In the genomic region with DNA sequence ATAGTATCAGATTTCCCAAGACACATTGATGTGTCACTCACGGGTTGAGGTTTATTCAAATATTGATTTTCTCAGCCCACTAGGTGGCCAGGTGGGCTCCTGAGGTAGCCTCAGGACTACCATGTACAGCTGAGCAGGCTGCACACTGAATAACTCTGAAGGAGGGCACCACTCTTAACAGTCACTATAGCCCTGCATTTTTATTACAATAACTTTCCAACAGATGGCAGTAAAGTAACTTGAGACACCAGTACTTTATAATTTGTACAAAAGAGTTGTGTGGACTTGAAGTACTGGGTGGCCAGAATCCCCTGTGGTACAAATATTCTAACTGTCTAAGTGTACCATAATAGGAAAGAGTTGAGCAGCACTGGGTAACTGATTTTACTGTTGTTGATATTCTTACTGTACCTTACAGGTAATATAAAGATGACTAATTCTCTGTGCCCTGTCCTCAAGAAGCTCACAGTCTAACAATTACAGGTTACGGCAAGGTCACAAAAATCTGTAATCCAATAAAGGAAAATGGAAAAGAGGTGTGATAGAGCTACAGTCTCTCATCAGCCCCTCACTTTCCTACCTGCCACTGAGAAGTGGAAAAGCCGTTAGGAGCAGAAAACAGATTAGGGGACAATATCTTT, we compare ENCODE assay signal across 9 cellular contexts.
A peak's percentile ranks its signal among the peaks of the same experiment; 100 is the strongest.
DNase-seq lines count a peak whose midpoint lies in the region; ATAC-seq and TF ChIP-seq lines count a peak whose summit lies in the region.
"Had no signal": no experiment of that assay in that cellular context is flagged by ENCODE, and none has a peak within 500 bp of the region (broad histone marks: within the 10 kb centered on the region; RNA-seq: fewer than 3 reads in every experiment).

No MANE protein-coding gene starts in this region.

- no peaks in the 10 kb centered on the region for H3K9me3 Mint-ChIP-seq in neural crest cell

- H3K4me2 ChIP-seq in HCT116 (ENCODE audit: low read length): no peak overlapping the region
- H3K4me2 ChIP-seq in OCI-LY7 (ENCODE audit: low read length): no peak overlapping the region

- H3K9me3 ChIP-seq in HCT116 (ENCODE audit: control insufficient read depth in 1 of 2, insufficient read depth in 1 of 2, low read depth in 1 of 2, low read length in 2 of 2) (no peaks in the 10 kb centered on the region), OCI-LY7 (ENCODE audit: low read length) (no peaks in the 10 kb centered on the region)
- H3K9me3 ChIP-seq: SJSA1 had no signal

- H3K4me1 Mint-ChIP-seq in neural crest cell: peaks cover 10% of the 10 kb centered on the region

- no peaks in the 10 kb centered on the region for H3K27me3 Mint-ChIP-seq in neural crest cell (ENCODE audit: low read depth)

- peak; percentile 65 for TF ChIP-seq RAD21 in HCT116 (IDR thresholded peaks at IDR 0.05; ENCODE audit: low read depth)

- H4K20me1 ChIP-seq in HCT116 (ENCODE audit: insufficient read depth) (no peaks in the 10 kb centered on the region; the same call in 1 of the 2 replicates), OCI-LY7 (ENCODE audit: insufficient read depth, low read length) (no peaks in the 10 kb centered on the region)

- no TSS peak for BruUV-seq in HCT116 (replicated peaks; lab: Mats Ljungman, UMichigan)
- BruUV-seq in OCI-LY7 (replicated peaks; lab: Mats Ljungman, UMichigan): no TSS peak

- H3K9me2 ChIP-seq in HCT116 (ENCODE audit: insufficient read depth) (no peaks in the 10 kb centered on the region), OCI-LY7 (ENCODE audit: insufficient read depth, low read length) (no peaks in the 10 kb centered on the region)

- RAD21 ChIA-PET in HCT116 (lab: Charles Lee; ENCODE audit: low non-redundant PET in 1 of 2, low total read pairs in 2 of 2, uncharacterized antibody in 2 of 2, unreplicated experiment in 2 of 2): interaction anchor here (0.8 to 1.2 kb wide), 2 partner anchors 50 to 95 kb away, joined by 3 read pairs; no protein-coding TSS in a partner anchor

- H3K4me3 ChIP-seq in HCT116 (replicated peaks in 1 of 2; ENCODE audit: low read depth in 1 of 2, low read length in 2 of 2): no peak overlapping the region
- no peak overlapping the region for H3K4me3 ChIP-seq in OCI-LY7 (ENCODE audit: low read depth, low read length, poor library complexity, severe bottlenecking)
- H3K4me3 ChIP-seq: SJSA1 had no signal

- peaks cover 5% of the 10 kb centered on the region for H3K36me3 Mint-ChIP-seq in neural crest cell (ENCODE audit: low read depth)

- POLR2A ChIA-PET in HCT116 (lab: Charles Lee): no interaction called here
- POLR2A ChIA-PET in OCI-LY7 (lab: Charles Lee): interaction anchor here (1.2 kb wide), 1 partner anchor 9 kb away, joined by 3 read pairs; no protein-coding TSS in a partner anchor

- peaks cover 0 to 6% of the 10 kb centered on the region in 2 experiments; a peak in 1 of 4 replicates for H3K36me3 ChIP-seq in HCT116 (ENCODE audit: control insufficient read depth in 1 of 2, insufficient read depth in 2 of 2, low read length in 2 of 2)
- H3K36me3 ChIP-seq in OCI-LY7 (ENCODE audit: insufficient read depth, low read length): peaks cover 11% of the 10 kb centered on the region

- H3K27ac ChIP-seq in HCT116 (ENCODE audit: low read depth, low read length) (no peak overlapping the region), OCI-LY7 (ENCODE audit: low read depth, low read length, poor library complexity, severe bottlenecking) (no peak overlapping the region)
- H3K27ac ChIP-seq: SJSA1 had no signal

- no peaks in the 10 kb centered on the region for H3K27me3 ChIP-seq in HCT116 (ENCODE audit: insufficient read depth, low read length)
- H3K27me3 ChIP-seq: SJSA1 had no signal

- no peak for TF ChIP-seq POLR2A in HCT116 (IDR thresholded peaks at IDR 0.05; ENCODE audit: borderline replicate concordance, extremely low read depth, insufficient read depth, insufficient read length)

- DNase-seq in COR-L47 (lab: John Stamatoyannopoulos, UW): peak; percentile 44
- DNase-seq in HCT116 (ENCODE audit: low read depth, low spot score): peak; percentile 19
- peak; percentile 58 for DNase-seq in OCI-LY7 (ENCODE audit: low spot score)
- DNase-seq in neural crest cell (ENCODE audit: low read depth, low spot score): no peak
- DNase-seq in activated CD4-positive, alpha-beta T cell treated with anti-CD3 and anti-CD28 coated beads, Interleukin-2, amount 50 U/mL, for 48 hours: no peak

- H2AFZ ChIP-seq in HCT116 (ENCODE audit: low read depth, low read length, poor library complexity, severe bottlenecking): no peak overlapping the region
- H2AFZ ChIP-seq in OCI-LY7 (ENCODE audit: low read length): no peak overlapping the region

- no peak overlapping the region for H3K4me3 Mint-ChIP-seq in neural crest cell

- H3K27ac Mint-ChIP-seq in neural crest cell (ENCODE audit: unreplicated experiment): no peak overlapping the region

- intact Hi-C loops in HCT116 (cut with micrococcal nuclease): loop anchor here (1.0 to 5.0 kb wide), 2 partner anchors 607 to 631 kb away; no protein-coding TSS in a partner anchor
- intact Hi-C loops in OCI-LY7 (cut with micrococcal nuclease; ENCODE audit: unreplicated experiment): loop anchor here (5.0 to 10.0 kb wide), 2 partner anchors 97 to 609 kb away; no protein-coding TSS in a partner anchor

- H3K79me2 ChIP-seq in HCT116 (ENCODE audit: insufficient read depth, low read length) (no peaks in the 10 kb centered on the region), OCI-LY7 (ENCODE audit: insufficient read depth, low read depth, low read length) (no peaks in the 10 kb centered on the region)

- H3K4me1 ChIP-seq in HCT116 (ENCODE audit: control insufficient read depth in 1 of 2, insufficient read depth in 2 of 2, low read length in 2 of 2) (no peaks in the 10 kb centered on the region), OCI-LY7 (ENCODE audit: insufficient read depth, low read length, poor library complexity, severe bottlenecking) (no peaks in the 10 kb centered on the region)
- H3K4me1 ChIP-seq: SJSA1 had no signal

- ATAC-seq in HCT116 (peak; percentile 96), esophagus mucosa (peak; percentile 67), HG02870 (IDR thresholded peaks at IDR 0.05; ENCODE audit: unreplicated experiment) (no peak), GM21447 (IDR thresholded peaks at IDR 0.05; ENCODE audit: unreplicated experiment) (no peak)

- CTCF ChIA-PET in HCT116 (lab: Charles Lee): interaction anchor here (0.7 to 1.3 kb wide), 4 partner anchors 9 to 101 kb away, joined by 3 to 7 read pairs (median 4); partner anchors contain the start of gene ISL2
- CTCF ChIA-PET in OCI-LY7 (lab: Charles Lee; ENCODE audit: unreplicated experiment): no interaction called here

- H3K9ac ChIP-seq in HCT116 (ENCODE audit: low read length): no peak overlapping the region

- TF ChIP-seq CTCF in HCT116 (IDR thresholded peaks at IDR 0.05 in 2 of 3, conservative IDR thresholded peaks at IDR 0.05 in 1 of 3; ENCODE audit: borderline replicate concordance in 1 of 3, insufficient read depth in 1 of 3, low read depth in 2 of 3, low read length in 2 of 3): peak; percentile 40 to 60 (median 57); a peak in 4 of 6 replicates
- peak; percentile 83 for TF ChIP-seq CTCF in OCI-LY7 (conservative IDR thresholded peaks at IDR 0.05; ENCODE audit: low read length)
- TF ChIP-seq CTCF in neural crest cell (conservative IDR thresholded peaks at IDR 0.05): peak; percentile 65

TF ChIP-seq in HCT116, 20 proteins besides CTCF, POLR2A, EP300 and RAD21:
- TF ChIP-seq POLR2AphosphoS5 (IDR thresholded peaks at IDR 0.05; ENCODE audit: low read depth, low read length): no peak

Comparison
In these comparisons a context has a peak if more than half of its experiments do, and no peak if none do; other contexts are left out.
1. DNase-seq: peak in COR-L47 (single experiment), HCT116 (single experiment) and OCI-LY7 (single experiment); none in neural crest cell (single experiment) and activated CD4-positive, alpha-beta T cell treated with anti-CD3 and anti-CD28 coated beads, Interleukin-2, amount 50 U/mL, for 48 hours (0 of 2).
2. ATAC-seq: peak in HCT116 (single experiment) and esophagus mucosa (single experiment); none in HG02870 (single experiment) and GM21447 (single experiment).
3. Peak in every context shown above with its lines, with median percentiles within 50 percentile points of each other: CTCF ChIP-seq.